Comparison of ENCODE assay signal across 15 cellular contexts in the genomic region with DNA sequence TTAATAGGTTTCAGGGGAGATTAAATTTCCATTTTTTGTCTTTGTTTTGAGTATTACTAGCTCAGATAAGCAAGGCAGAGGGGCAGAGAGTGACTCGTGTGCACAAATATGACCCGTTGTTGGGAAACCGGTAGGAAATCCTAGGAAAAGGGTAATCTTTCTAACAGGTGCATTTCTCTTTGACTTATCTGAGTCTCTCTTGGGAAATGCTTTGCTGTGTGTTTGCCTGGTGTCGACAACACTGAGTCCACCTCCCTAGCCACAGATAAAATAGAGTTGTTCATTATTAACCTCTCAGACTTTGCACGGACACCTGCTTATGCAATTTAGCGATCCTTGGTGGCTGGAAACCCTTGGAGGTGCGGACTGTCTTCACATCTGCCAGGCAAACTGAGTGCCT.
"Had no signal": no experiment of that assay in that cellular context is flagged by ENCODE, and none has a peak within 500 bp of the region (broad histone marks: within the 10 kb centered on the region; RNA-seq: fewer than 3 reads in every experiment).

No MANE protein-coding gene starts in this region.

- ATAC-seq: psoas muscle, sciatic nerve had no signal

- H3K27ac Mint-ChIP-seq: immature natural killer cell, naive B cell had no signal

- H3K36me3 ChIP-seq: cardiac muscle cell, neutrophil, stomach had no signal

- H3K4me1 Mint-ChIP-seq: immature natural killer cell, naive B cell had no signal

- H3K27me3 ChIP-seq: neutrophil, stomach, testis had no signal

- H3K4me3 ChIP-seq: cardiac muscle cell, psoas muscle, stomach, testis had no signal

- H3K27ac ChIP-seq: cardiac muscle cell, epithelial cell of prostate, neutrophil, psoas muscle, stomach, testis had no signal

- H3K4me1 ChIP-seq: psoas muscle, testis had no signal

- H3K4me3 Mint-ChIP-seq: immature natural killer cell, naive B cell had no signal

- DNase-seq: activated CD4-positive, alpha-beta T cell treated with anti-CD3 and anti-CD28 coated beads for 1 hour; activated CD4-positive, alpha-beta T cell treated with anti-CD3 and anti-CD28 coated beads, Interleukin-2, amount 50 U/mL, for 48 hours; activated naive CD4-positive, alpha-beta T cell treated with anti-CD3 and anti-CD28 coated beads, Interleukin-2, amount 50 U/mL, for 16 hours; foreskin melanocyte; head of caudate nucleus; immature natural killer cell; naive B cell; psoas muscle; stimulated activated CD4-positive, alpha-beta T cell treated with anti-CD3 and anti-CD28 coated beads, Interleukin-1b, Interleukin-23, amount 100 ng/mL, for 48 hours; stomach; testis had no signal

- H3K9me3 ChIP-seq: neutrophil, psoas muscle, testis had no signal
